ENCODE assay signal across 9 cellular contexts in genomic region chr6:36650848-36651247, GRCh38. TPM values are rescaled to one million over a fixed set of nuclear protein-coding genes. Genes with fewer than 3 reads are reported as not detected.
DNase-seq lines count a peak whose midpoint lies in the region; ATAC-seq, FAIRE-seq and TF ChIP-seq lines count a peak whose summit lies in the region.
"Had no signal": no experiment of that assay in that cellular context is flagged by ENCODE, and none has a peak within 500 bp of the region (broad histone marks: within the 10 kb centered on the region; RNA-seq: fewer than 3 reads in every experiment).

No MANE protein-coding gene starts in this region.

- H3K4me1 ChIP-seq in left lung = peaks cover 0 to 27% of the 10 kb centered on the region in 2 donors
- peaks cover 0 to 22% (median 5%) of the 10 kb centered on the region in 3 donors for H3K4me1 ChIP-seq in esophagus squamous epithelium

- intact Hi-C loops in left lung (cut with DNase I) (no loop called here), esophagus squamous epithelium (cut with DNase I) (no loop called here)

- WGBS in esophagus squamous epithelium, 2 donors = 13 to 15% methylated on average over 2 of the region's 2 CpGs

- no peaks in the 10 kb centered on the region for H3K36me3 ChIP-seq in left lung
- H3K36me3 ChIP-seq in esophagus squamous epithelium = no peaks in the 10 kb centered on the region

- H3K27me3 ChIP-seq in left lung (no peaks in the 10 kb centered on the region), esophagus squamous epithelium (peaks cover 0 to 5% (median 0%) of the 10 kb centered on the region in 4 donors)

- peak; percentile 73 for ATAC-seq in HG02642 (IDR thresholded peaks at IDR 0.05; ENCODE audit: poor library complexity, unreplicated experiment)
- ATAC-seq in left lung = peak; percentile 49
- no peak for ATAC-seq in GM18867 (IDR thresholded peaks at IDR 0.05; ENCODE audit: unreplicated experiment)
- no peak for ATAC-seq in HG03097 (IDR thresholded peaks at IDR 0.05; ENCODE audit: low FRiP score, unreplicated experiment)

- FAIRE-seq in GM12891 (lab: Jason Lieb, UNC) = peak; percentile 86

- H3K27ac ChIP-seq in left lung (no peak overlapping the region), esophagus squamous epithelium (no peak overlapping the region)
- H3K27ac ChIP-seq: VCaP had no signal

- no peak for DNase-seq in GM12891 (ENCODE audit: insufficient read length, low spot score)
- peak; percentile 85 for DNase-seq in NOMO-1 treated with dmso at 0.1 percent for 144 hours (lab: John Stamatoyannopoulos, UW; ENCODE audit: unreplicated experiment)
- no peak for DNase-seq in left lung
- DNase-seq in esophagus squamous epithelium (lab: John Stamatoyannopoulos, UW) = no peak
- no peak for DNase-seq in NCI-H82 treated with DMSO at 0.1 percent for 48 hours (lab: John Stamatoyannopoulos, UW; ENCODE audit: unreplicated experiment)

- TF ChIP-seq POLR2A in GM12891 (IDR thresholded peaks at IDR 0.05; ENCODE audit: low read depth, low read length) (no peak), esophagus squamous epithelium (IDR thresholded peaks at IDR 0.05) (no peak)

- H3K4me3 ChIP-seq in left lung (no peak overlapping the region), esophagus squamous epithelium (no peak overlapping the region)

- TF ChIP-seq CTCF in left lung (IDR thresholded peaks at IDR 0.05) = no peak
- TF ChIP-seq CTCF in esophagus squamous epithelium (IDR thresholded peaks at IDR 0.05) = no peak

- H3K9me3 ChIP-seq in left lung (no peaks in the 10 kb centered on the region), esophagus squamous epithelium (no peaks in the 10 kb centered on the region)

TF ChIP-seq in GM12891, 5 proteins besides CTCF, POLR2A, EP300 and RAD21:
- TF ChIP-seq SPI1 (IDR thresholded peaks at IDR 0.05; ENCODE audit: low read depth, low read length) (peak; percentile 97), POLR2AphosphoS5 (IDR thresholded peaks at IDR 0.05; ENCODE audit: low read depth, low read length) (no peak)

RNA-seq across cellular contexts. Expression of gene CDKN1A, which starts 27.7 kb away (rescaled TPM):
- polyA plus RNA-seq in GM12891 (2012; ENCODE audit: low read depth, missing spikeins) = 206 TPM
- total RNA-seq in left lung (100 to 1,000 TPM in 1 of 2 donors, 10 to 100 TPM in 1; 66.9 to 240 TPM), esophagus squamous epithelium (100 to 1,000 TPM in 2 of 4 donors, 10 to 100 TPM in 2; 86.8 to 209 (median 131) TPM)

RNA-seq across cellular contexts. Expression of gene RAB44, which starts 46.8 kb away (rescaled TPM):
- polyA plus RNA-seq in GM12891 (2012; ENCODE audit: low read depth, missing spikeins) = 0.10 TPM
- under 1 TPM; 0.26 to 0.37 TPM for total RNA-seq in left lung
- total RNA-seq in esophagus squamous epithelium = under 1 TPM in 3 of 4 donors, not detected in 1; 0.11 to 0.76 (median 0.18) TPM

RNA-seq across cellular contexts. Expression of gene SRSF3, which starts 56.7 kb away (rescaled TPM):
- 352 TPM for polyA plus RNA-seq in GM12891 (2012; ENCODE audit: low read depth, missing spikeins)
- total RNA-seq in left lung (100 to 1,000 TPM; 173 to 253 TPM), esophagus squamous epithelium (100 to 1,000 TPM; 111 to 213 (median 185) TPM)

Comparison
In these comparisons a context has a peak if more than half of its experiments do, and no peak if none do; other contexts are left out.
1. ATAC-seq: peak in HG02642 (single experiment) and left lung (single experiment); none in GM18867 (single experiment) and HG03097 (single experiment).